9 cellular contexts compared by ENCODE assay signal in the genomic region with DNA sequence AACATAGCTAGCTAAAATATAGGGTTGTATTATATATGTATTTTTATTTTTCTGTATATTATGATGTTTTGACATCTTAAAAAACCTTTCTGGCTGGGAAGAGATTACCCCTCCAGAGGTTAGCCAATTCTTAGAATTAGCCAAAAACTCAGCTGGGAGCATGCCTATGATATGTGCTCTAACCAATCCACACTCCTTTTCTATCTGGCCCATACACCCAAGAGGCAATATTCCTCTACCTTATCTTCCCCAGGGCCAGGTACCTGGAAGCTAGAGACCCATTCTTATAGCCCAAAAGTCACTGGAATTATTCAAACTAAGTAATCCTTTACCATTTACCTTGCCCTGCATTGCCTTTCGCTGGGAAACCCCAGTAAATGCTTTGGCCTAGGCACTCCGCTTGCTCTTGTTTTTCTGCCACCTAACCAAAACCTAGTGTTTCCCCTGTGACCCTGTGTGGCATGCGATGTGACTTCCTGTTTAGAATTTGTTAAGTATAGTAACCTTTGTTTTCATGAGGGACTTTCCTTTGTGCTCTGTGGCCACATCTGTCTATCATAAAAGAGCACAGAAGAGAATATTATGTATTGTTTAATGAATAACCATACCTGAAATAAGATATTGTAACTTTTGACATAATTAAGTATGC. TPM values are rescaled to one million over a fixed set of nuclear protein-coding genes. Genes with fewer than 3 reads are reported as not detected.
DNase-seq lines count a peak whose midpoint lies in the region; ATAC-seq, FAIRE-seq and TF ChIP-seq lines count a peak whose summit lies in the region.
"Had no signal": no experiment of that assay in that cellular context is flagged by ENCODE, and none has a peak within 500 bp of the region (broad histone marks: within the 10 kb centered on the region; RNA-seq: fewer than 3 reads in every experiment).

No MANE protein-coding gene starts in this region.

- no peak for DNase-seq in right lobe of liver
- no peak for DNase-seq in HepG2 (ENCODE audit: low spot score)
- peak; percentile 30 for DNase-seq in activated T-cell treated with anti-CD3 and anti-CD28 coated beads, Interleukin-2, amount 50 U/mL, for 4 hours
- peak; percentile 15 to 34 for DNase-seq in stimulated activated CD8-positive, alpha-beta memory T cell treated with anti-CD3 and anti-CD28 coated beads, Interleukin-15, amount 100 ng/mL, for 48 hours (ENCODE audit: low read depth in 2 of 2)
- no peak for DNase-seq in hepatocyte (ENCODE audit: low spot score)
- no peak for DNase-seq in GM03348 (ENCODE audit: low spot score)
- no peak for DNase-seq in middle frontal gyrus (ENCODE audit: extremely low spot score, low spot score)

- H3K27me3 Mint-ChIP-seq in activated T-cell treated with anti-CD3 and anti-CD28 coated beads, Interleukin-2, amount 50 U/mL, for 4 hours (ENCODE audit: low read depth), result no peaks in the 10 kb centered on the region

- no peak overlapping the region for H3K4me2 ChIP-seq in HepG2 (ENCODE audit: low read depth, low read length)
- no peak overlapping the region for H3K4me2 ChIP-seq in hepatocyte

- H3K9me3 Mint-ChIP-seq in activated T-cell treated with anti-CD3 and anti-CD28 coated beads, Interleukin-2, amount 50 U/mL, for 4 hours, result no peaks in the 10 kb centered on the region

- H3K27ac ChIP-seq in right lobe of liver (no peak overlapping the region), HepG2 (ENCODE audit: extremely low read length, insufficient read depth, low read length) (no peak overlapping the region), hepatocyte (no peak overlapping the region)
- H3K27ac ChIP-seq: VCaP had no signal

- intact Hi-C loops in right lobe of liver (cut with DNase I) (no loop called here), HepG2 (cut with micrococcal nuclease; ENCODE audit: unreplicated experiment) (no loop called here)

- in situ Hi-C loops in HepG2 (cut with HindIII; ENCODE audit: extremely low pct_ligation_motif_present, low pct_unique_long_range_greater_than_20kb), result no loop called here

- H3K9ac ChIP-seq in HepG2 (ENCODE audit: insufficient read depth, low read depth, low read length), result no peak overlapping the region

- no peaks in the 10 kb centered on the region for H3K9me2 ChIP-seq in hepatocyte (replicated peaks; ENCODE audit: insufficient read depth)

- POLR2A ChIA-PET in HepG2 (lab: Yijun Ruan, JAX), result no interaction called here

- TF ChIP-seq RAD21 in HepG2 (CRISPR knock-in tag; IDR thresholded peaks at IDR 0.05), result no peak

- TF ChIP-seq EP300 in HepG2 (IDR thresholded peaks at IDR 0.05; ENCODE audit: low read depth in 2 of 2, low read length in 2 of 2) (no peak), HepG2 (CRISPR knock-in tag; IDR thresholded peaks at IDR 0.05; ENCODE audit: borderline replicate concordance) (no peak)

- no peak for TF ChIP-seq CTCF in right lobe of liver (IDR thresholded peaks at IDR 0.05)
- TF ChIP-seq CTCF in HepG2 (CRISPR knock-in tag; IDR thresholded peaks at IDR 0.05), result no peak
- TF ChIP-seq CTCF in hepatocyte (IDR thresholded peaks at IDR 0.05; ENCODE audit: poor library complexity), result no peak

- WGBS in right lobe of liver (ENCODE audit: insufficient coverage, low coverage, low lambda C conversion rate, missing lambda C conversion rate), result 67% methylated on average over 3 of the region's 3 CpGs
- 92% methylated on average over 3 of the region's 3 CpGs for WGBS in HepG2 (ENCODE audit: low lambda C conversion rate)
- WGBS in hepatocyte (ENCODE audit: low lambda C conversion rate, missing lambda C conversion rate), result 95% methylated on average over 3 of the region's 3 CpGs

- peak overlapping the region; percentile 4 for H3K4me3 Mint-ChIP-seq in activated T-cell treated with anti-CD3 and anti-CD28 coated beads, Interleukin-2, amount 50 U/mL, for 4 hours

- no peaks in the 10 kb centered on the region for H3K36me3 ChIP-seq in right lobe of liver
- H3K36me3 ChIP-seq in HepG2 (replicated peaks in 1 of 2; ENCODE audit: control insufficient read depth in 1 of 2, insufficient read depth in 2 of 2, low read length in 2 of 2), result peaks cover 1 to 7% of the 10 kb centered on the region in 2 experiments; a peak in 3 of 5 replicates
- H3K36me3 ChIP-seq in hepatocyte (replicated peaks; ENCODE audit: insufficient read depth, low read depth), result no peaks in the 10 kb centered on the region

- ATAC-seq in right lobe of liver (peak in 3 of 4 donors; percentile 34 to 56 (median 39)), HepG2 (no peak), HG03520 (IDR thresholded peaks at IDR 0.05; ENCODE audit: unreplicated experiment) (peak; percentile 100)
- ATAC-seq in activated T-cell treated with anti-CD3 and anti-CD28 coated beads, Interleukin-2, amount 50 U/mL, for 4 hours, result peak; percentile 90 to 96

- no peak for FAIRE-seq in HepG2 (lab: Jason Lieb, UNC)

- TF ChIP-seq POLR2A in right lobe of liver (IDR thresholded peaks at IDR 0.05), result no peak
- no peak for TF ChIP-seq POLR2A in HepG2 (IDR thresholded peaks at IDR 0.05; ENCODE audit: insufficient read depth in 1 of 2, low read depth in 2 of 2, low read length in 2 of 2)

- H3K27me3 ChIP-seq in right lobe of liver (no peaks in the 10 kb centered on the region), HepG2 (ENCODE audit: control insufficient read depth in 1 of 2, insufficient read depth in 2 of 2, low read length in 2 of 2) (no peaks in the 10 kb centered on the region), hepatocyte (no peaks in the 10 kb centered on the region)

- CTCF ChIA-PET in HepG2 (lab: Yijun Ruan, JAX; ENCODE audit: low intra/inter-chr PET ratio, low total read pairs), result no interaction called here

- H3K9me3 ChIP-seq in right lobe of liver (no peaks in the 10 kb centered on the region), HepG2 (ENCODE audit: low read length) (no peaks in the 10 kb centered on the region), hepatocyte (ENCODE audit: low read depth) (no peaks in the 10 kb centered on the region)

- H4K20me1 ChIP-seq in HepG2 (ENCODE audit: insufficient read depth, low read length) (no peaks in the 10 kb centered on the region), hepatocyte (ENCODE audit: insufficient read depth, poor library complexity, severe bottlenecking) (no peaks in the 10 kb centered on the region)

- H3K4me1 Mint-ChIP-seq in activated T-cell treated with anti-CD3 and anti-CD28 coated beads, Interleukin-2, amount 50 U/mL, for 4 hours (ENCODE audit: low read depth), result peaks cover 29% of the 10 kb centered on the region

- no TSS peak for BruUV-seq in HepG2 (replicated peaks; lab: Mats Ljungman, UMichigan)

- H3K79me2 ChIP-seq in HepG2 (ENCODE audit: insufficient read depth, low read length) (peaks cover 2% of the 10 kb centered on the region), hepatocyte (peaks cover 46% of the 10 kb centered on the region)

- H3K4me3 ChIP-seq in right lobe of liver (no peak overlapping the region), HepG2 (replicated peaks in 1 of 3; ENCODE audit: insufficient read depth in 1 of 3, low read depth in 2 of 3, low read length in 3 of 3) (no peak overlapping the region), hepatocyte (no peak overlapping the region)

- H3K4me1 ChIP-seq in right lobe of liver (no peaks in the 10 kb centered on the region), HepG2 (ENCODE audit: insufficient read depth, low read length) (no peaks in the 10 kb centered on the region), hepatocyte (ENCODE audit: insufficient read depth) (no peaks in the 10 kb centered on the region)

- H2AFZ ChIP-seq in HepG2 (ENCODE audit: low read length), result no peak overlapping the region
- H2AFZ ChIP-seq in hepatocyte, result no peak overlapping the region

- peaks cover 12% of the 10 kb centered on the region for H3K36me3 Mint-ChIP-seq in activated T-cell treated with anti-CD3 and anti-CD28 coated beads, Interleukin-2, amount 50 U/mL, for 4 hours (ENCODE audit: insufficient read depth)

TF ChIP-seq in HepG2, 621 proteins besides CTCF, POLR2A, EP300 and RAD21 (continues in another document):
- TF ChIP-seq ZNF558 (CRISPR knock-in tag; IDR thresholded peaks at IDR 0.05; ENCODE audit: borderline replicate concordance), result no peak
- TF ChIP-seq RORA (CRISPR knock-in tag; IDR thresholded peaks at IDR 0.05), result no peak
- TF ChIP-seq, protein P1, sequence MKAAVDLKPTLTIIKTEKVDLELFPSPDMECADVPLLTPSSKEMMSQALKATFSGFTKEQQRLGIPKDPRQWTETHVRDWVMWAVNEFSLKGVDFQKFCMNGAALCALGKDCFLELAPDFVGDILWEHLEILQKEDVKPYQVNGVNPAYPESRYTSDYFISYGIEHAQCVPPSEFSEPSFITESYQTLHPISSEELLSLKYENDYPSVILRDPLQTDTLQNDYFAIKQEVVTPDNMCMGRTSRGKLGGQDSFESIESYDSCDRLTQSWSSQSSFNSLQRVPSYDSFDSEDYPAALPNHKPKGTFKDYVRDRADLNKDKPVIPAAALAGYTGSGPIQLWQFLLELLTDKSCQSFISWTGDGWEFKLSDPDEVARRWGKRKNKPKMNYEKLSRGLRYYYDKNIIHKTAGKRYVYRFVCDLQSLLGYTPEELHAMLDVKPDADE (CRISPR knock-in tag; IDR thresholded peaks at IDR 0.05), result no peak

RNA-seq across cellular contexts. Expression of gene CSNK1G3, which starts 37.4 kb away (rescaled TPM):
- total RNA-seq in right lobe of liver (10 to 100 TPM; 17.4 to 25.6 (median 19.6) TPM), HepG2 (2016; rRNA removed; fragmentation: Illumina TruSeq; extraction: Trizol) (31.5 and 35.4 TPM in 2 replicates), hepatocyte (59.3 and 67.1 TPM in 2 replicates)
- total RNA-seq in HepG2 (2016; cell fraction: cytosol; rRNA removed; fragmentation: Illumina TruSeq; extraction: Trizol; ENCODE audit: low read depth), result 97.8 and 110 TPM in 2 replicates
- 29.7 and 30.5 TPM in 2 replicates for total RNA-seq in HepG2 (2016; cell fraction: insoluble cytoplasmic fraction; rRNA removed; fragmentation: Illumina TruSeq; extraction: Trizol)
- total RNA-seq in HepG2 (2016; cell fraction: membrane; rRNA removed; fragmentation: Illumina TruSeq; extraction: Trizol), result 52.6 and 53.8 TPM in 2 replicates
- 22.9 and 25.8 TPM in 2 replicates for total RNA-seq in HepG2 (2016; cell fraction: nucleus; rRNA removed; fragmentation: Illumina TruSeq; extraction: Trizol)
- polyA plus RNA-seq in HepG2 (2011; rRNA removed) (11.3 and 12.8 TPM in 2 replicates), hepatocyte (20.8 and 26.1 TPM in 2 replicates)
- 5.5 and 9.1 TPM in 2 replicates for polyA plus RNA-seq in HepG2 (2011; cell fraction: cytosol; rRNA removed)
- polyA plus RNA-seq in HepG2 (2011; cell fraction: nucleus; rRNA removed), result 6.0 and 6.6 TPM in 2 replicates
- polyA plus RNA-seq in HepG2 (2012), result 17.4 and 18.3 TPM in 2 replicates
- polyA plus RNA-seq in HepG2 (2016; cell fraction: cytosol; fragmentation: Illumina TruSeq; extraction: Trizol; ENCODE audit: low read depth), result 3.0 and 3.4 TPM in 2 replicates
- 25.8 and 27.6 TPM in 2 replicates for polyA plus RNA-seq in HepG2 (2016; cell fraction: insoluble cytoplasmic fraction; fragmentation: Illumina TruSeq; extraction: Trizol; ENCODE audit: low read depth)
- 11.6 and 12.0 TPM in 2 replicates for polyA plus RNA-seq in HepG2 (2016; cell fraction: membrane; fragmentation: Illumina TruSeq; extraction: Trizol; ENCODE audit: low read depth)
- polyA plus RNA-seq in HepG2 (2016; cell fraction: nucleus; fragmentation: Illumina TruSeq; extraction: Trizol; ENCODE audit: insufficient read depth, low read depth), result 15.2 and 15.7 TPM in 2 replicates
- polyA minus RNA-seq in HepG2 (2011; rRNA and poly(A)+ RNA removed; ENCODE audit: low replicate concordance), result 12.8 and 14.1 TPM in 2 replicates
- polyA minus RNA-seq in HepG2 (2011; cell fraction: cytosol; rRNA and poly(A)+ RNA removed), result 30.2 and 40.0 TPM in 2 replicates
- 48.9 and 56.9 TPM in 2 replicates for polyA minus RNA-seq in HepG2 (2011; cell fraction: nucleus; rRNA and poly(A)+ RNA removed)
- total RNA-seq in activated T-cell treated with anti-CD3 and anti-CD28 coated beads, Interleukin-2, amount 50 U/mL, for 4 hours, result 10 to 100 TPM; 34.5 to 38.2 (median 38.1) TPM

Comparison
In these comparisons a context has a peak if more than half of its experiments do, and no peak if none do; other contexts are left out.
1. DNase-seq: peak in activated T-cell treated with anti-CD3 and anti-CD28 coated beads, Interleukin-2, amount 50 U/mL, for 4 hours (single experiment) and stimulated activated CD8-positive, alpha-beta memory T cell treated with anti-CD3 and anti-CD28 coated beads, Interleukin-15, amount 100 ng/mL, for 48 hours (2 of 2); none in right lobe of liver (0 of 3), HepG2 (single experiment), hepatocyte (single experiment), GM03348 (single experiment) and middle frontal gyrus (single experiment).